Comparison of ENCODE assay signal across 21 cellular contexts in the genomic region with DNA sequence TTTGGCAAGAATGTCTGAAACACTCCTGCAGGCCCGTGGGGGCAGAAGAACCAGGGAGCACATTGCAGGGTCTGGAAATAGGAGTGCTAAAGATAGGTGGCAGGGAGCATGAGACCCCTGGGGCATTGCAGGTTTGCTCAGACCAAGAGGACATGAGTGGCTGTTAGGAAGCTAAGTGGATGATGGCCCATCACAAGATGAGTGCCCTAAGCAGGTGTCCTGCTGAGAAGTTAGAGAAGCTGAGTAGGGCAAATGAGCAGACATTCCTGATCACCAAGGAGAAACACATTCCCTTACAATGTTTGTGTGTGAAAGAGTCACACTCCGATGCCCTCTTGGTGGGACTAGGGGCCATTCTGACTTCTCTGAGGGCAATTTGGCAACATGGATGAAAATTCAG. TPM values are rescaled to one million over a fixed set of nuclear protein-coding genes. Genes with fewer than 3 reads are reported as not detected.
DNase-seq lines count a peak whose midpoint lies in the region; ATAC-seq, FAIRE-seq and TF ChIP-seq lines count a peak whose summit lies in the region.
"Had no signal": no experiment of that assay in that cellular context is flagged by ENCODE, and none has a peak within 500 bp of the region (broad histone marks: within the 10 kb centered on the region; RNA-seq: fewer than 3 reads in every experiment).

No MANE protein-coding gene starts in this region.

- POLR2A ChIA-PET in H1 (lab: Charles Lee; ENCODE audit: partially characterized antibody) (interaction anchor here (0.9 to 1.0 kb wide), 2 partner anchors 9 to 45 kb away, joined by 3 to 4 read pairs; no protein-coding TSS in a partner anchor), WTC11 (lab: Charles Lee) (no interaction called here)

- H3K9me3 Mint-ChIP-seq in GM23338 (no peaks in the 10 kb centered on the region), WTC11 (no peaks in the 10 kb centered on the region)
- H3K9me3 Mint-ChIP-seq: IgD-negative memory B cell had no signal

- H4K5ac ChIP-seq in H1 (ENCODE audit: insufficient read length, low read depth, low read length) = no peak overlapping the region

- H3K9me3 ChIP-seq in H1 (ENCODE audit: insufficient read depth in 2 of 2, low read depth in 1 of 2, low read length in 1 of 2) = no peaks in the 10 kb centered on the region
- H3K9me3 ChIP-seq in neural cell (ENCODE audit: low read length) = no peaks in the 10 kb centered on the region
- H3K9me3 ChIP-seq in skeletal muscle tissue (ENCODE audit: control insufficient read depth in 3 of 3, low read length in 3 of 3) = no peaks in the 10 kb centered on the region
- H3K9me3 ChIP-seq: SJSA1 had no signal

- CTCF ChIA-PET in H1 (lab: Charles Lee; ENCODE audit: partially characterized antibody) (interaction anchor here (1.6 kb wide), 1 partner anchor 81 kb away, joined by 3 read pairs; no protein-coding TSS in a partner anchor), WTC11 (lab: Charles Lee) (interaction anchor here (0.8 kb wide), 1 partner anchor 18 kb away, joined by 3 read pairs; no protein-coding TSS in a partner anchor)

- H3K36me3 ChIP-seq in GM23338 (ENCODE audit: insufficient read depth) (peaks cover 3% of the 10 kb centered on the region; the same call in 1 of the 2 replicates), H1 (ENCODE audit: control insufficient read depth in 2 of 4, insufficient read depth in 4 of 4, low read length in 3 of 4) (peaks cover 5 to 17% (median 7%) of the 10 kb centered on the region in 4 experiments; a peak in 5 of 8 replicates), neural cell (ENCODE audit: insufficient read depth, low read length) (no peaks in the 10 kb centered on the region), skeletal muscle tissue (ENCODE audit: control insufficient read depth in 3 of 3, insufficient read depth in 3 of 3, low read length in 3 of 3) (peaks cover 22 to 40% (median 22%) of the 10 kb centered on the region in 3 donors)

- no peaks in the 10 kb centered on the region for H3K23me2 ChIP-seq in H1 (ENCODE audit: low read depth, low read length)

- H3K27me3 ChIP-seq in GM23338 (ENCODE audit: insufficient read depth) (no peaks in the 10 kb centered on the region), H1 (replicated peaks in 1 of 4; ENCODE audit: control insufficient read depth in 3 of 4, extremely low read depth in 1 of 4, insufficient read depth in 3 of 4, low read length in 3 of 4) (no peaks in the 10 kb centered on the region), neural cell (ENCODE audit: insufficient read depth, low read depth, low read length) (no peaks in the 10 kb centered on the region), skeletal muscle tissue (ENCODE audit: control insufficient read depth in 3 of 3, insufficient read depth in 3 of 3, low read length in 3 of 3) (no peaks in the 10 kb centered on the region)
- H3K27me3 ChIP-seq: SJSA1 had no signal

- no peak overlapping the region for H2AFZ ChIP-seq in GM23338
- no peak overlapping the region for H2AFZ ChIP-seq in H1 (ENCODE audit: low read length)
- no peak overlapping the region for H2AFZ ChIP-seq in neural cell (ENCODE audit: low read depth, low read length)

- H3K4me3 Mint-ChIP-seq in GM23338 (no peak overlapping the region), WTC11 (no peak overlapping the region)
- H3K4me3 Mint-ChIP-seq: IgD-negative memory B cell had no signal

- H3K9ac ChIP-seq in H1 (replicated peaks in 1 of 4; ENCODE audit: extremely low read depth in 1 of 4, low read depth in 3 of 4, low read length in 3 of 4) (no peak overlapping the region), neural cell (ENCODE audit: low read length) (no peak overlapping the region), skeletal muscle tissue (ENCODE audit: low read depth in 1 of 3, low read length in 3 of 3) (no peak overlapping the region)

- H3K4me2 ChIP-seq in GM23338 (no peak overlapping the region), H1 (ENCODE audit: insufficient read depth in 1 of 2, low read depth in 2 of 2, low read length in 2 of 2) (no peak overlapping the region), neural cell (ENCODE audit: low read length) (no peak overlapping the region)

- no peak overlapping the region for H3K27ac ChIP-seq in GM23338 (ENCODE audit: low read depth)
- no peak overlapping the region for H3K27ac ChIP-seq in H1 (ENCODE audit: low read depth, low read length)
- no peak overlapping the region for H3K27ac ChIP-seq in neural cell (ENCODE audit: low read length)
- H3K27ac ChIP-seq in skeletal muscle tissue (ENCODE audit: low read depth, low read length) = peak overlapping the region; percentile 23
- H3K27ac ChIP-seq: C4-2B, SJSA1 had no signal

- H3K4ac ChIP-seq in H1 (replicated peaks; ENCODE audit: insufficient read length, low read depth, low read length) = no peak overlapping the region

- H3K23ac ChIP-seq in H1 (ENCODE audit: insufficient read length) = no peak overlapping the region

- H3K18ac ChIP-seq in H1 (ENCODE audit: extremely low read depth, low read length) = no peak overlapping the region

- H3K4me3 ChIP-seq in GM23338 (no peak overlapping the region), H1 (ENCODE audit: extremely low read depth in 1 of 4, insufficient read depth in 2 of 4, low read depth in 3 of 4, low read length in 4 of 4) (no peak overlapping the region), neural cell (ENCODE audit: low read length) (no peak overlapping the region), skeletal muscle tissue (ENCODE audit: low read length in 3 of 3) (no peak overlapping the region)
- H3K4me3 ChIP-seq: SJSA1 had no signal

- FAIRE-seq in H1 (lab: Jason Lieb, UNC) = no peak
- FAIRE-seq: A204.1, GM19239, H54, RCC 7860 had no signal

- H3K36me3 Mint-ChIP-seq in GM23338 (ENCODE audit: low read depth) (peaks cover 50% of the 10 kb centered on the region), WTC11 (peaks cover 45% of the 10 kb centered on the region)

- no peak overlapping the region for H2BK5ac ChIP-seq in H1 (ENCODE audit: low read depth, low read length)

- H2BK120ac ChIP-seq in H1 (replicated peaks; ENCODE audit: low read depth, low read length) = no peak overlapping the region

- H3K79me2 ChIP-seq in GM23338 (replicated peaks; ENCODE audit: insufficient read depth) (peaks cover 13% of the 10 kb centered on the region), H1 (ENCODE audit: control insufficient read depth in 1 of 2, insufficient read depth in 2 of 2, low read length in 2 of 2) (peaks cover 0 to 7% of the 10 kb centered on the region in 2 experiments; a peak in 2 of 4 replicates), neural cell (replicated peaks; ENCODE audit: insufficient read depth, low read length) (no peaks in the 10 kb centered on the region)

- WGBS in H1 (ENCODE audit: extremely low coverage in 1 of 2, insufficient coverage in 1 of 2, insufficient read length in 1 of 2, insufficient replicate concordance in 2 of 2, low coverage in 1 of 2, low lambda C conversion rate in 2 of 2, missing lambda C conversion rate in 1 of 2), 2 experiments = 89% methylated on average over 2 of the region's 2 CpGs; no CpG with 5 or more reads in 1 of the 2 experiments

- no peak for TF ChIP-seq POLR2A in H1 (IDR thresholded peaks at IDR 0.05; ENCODE audit: control extremely low read depth in 1 of 2, low read depth in 2 of 2, low read length in 2 of 2)

- H2BK20ac ChIP-seq in H1 (ENCODE audit: low read length) = no peak overlapping the region

- H3K4me1 Mint-ChIP-seq in GM23338 = peaks cover 24% of the 10 kb centered on the region
- peaks cover 24% of the 10 kb centered on the region for H3K4me1 Mint-ChIP-seq in WTC11

- H4K91ac ChIP-seq in H1 (replicated peaks; ENCODE audit: insufficient read length, low read length) = no peak overlapping the region

- H2AK5ac ChIP-seq in H1 (ENCODE audit: low read depth, low read length) = no peak overlapping the region

- H3K4me1 ChIP-seq in GM23338 (ENCODE audit: insufficient read depth) (peaks cover 16% of the 10 kb centered on the region), H1 (replicated peaks in 1 of 4; ENCODE audit: control insufficient read depth in 3 of 4, insufficient read depth in 4 of 4, low read length in 3 of 4) (peaks cover 0 to 5% (median 2%) of the 10 kb centered on the region in 4 experiments; a peak in 4 of 7 replicates), skeletal muscle tissue (ENCODE audit: control insufficient read depth in 3 of 3, insufficient read depth in 3 of 3, low read length in 3 of 3) (peaks cover 51 to 66% (median 62%) of the 10 kb centered on the region in 3 donors)
- H3K4me1 ChIP-seq: SJSA1 had no signal

- no peak overlapping the region for H2BK15ac ChIP-seq in H1 (ENCODE audit: low read length)

- no peaks in the 10 kb centered on the region for H3K9me2 ChIP-seq in GM23338 (ENCODE audit: insufficient read depth)
- H3K9me2 ChIP-seq in neural cell (ENCODE audit: insufficient read depth, low read length) = no peaks in the 10 kb centered on the region

- H2BK12ac ChIP-seq in H1 (ENCODE audit: low read depth, low read length) = no peak overlapping the region

- ATAC-seq in GM23338 (no peak), WTC11 (no peak)

- H3K56ac ChIP-seq in H1 (replicated peaks; ENCODE audit: insufficient read length, low read depth, low read length) = no peak overlapping the region

- no peak overlapping the region for H3K14ac ChIP-seq in H1 (ENCODE audit: insufficient read length)

- no peak for TF ChIP-seq EP300 in H1 (IDR thresholded peaks at IDR 0.05; ENCODE audit: borderline replicate concordance in 1 of 2, low read depth in 2 of 2, low read length in 2 of 2)
- TF ChIP-seq EP300 in neural cell (conservative IDR thresholded peaks at IDR 0.05; ENCODE audit: poor library complexity, severe bottlenecking) = no peak

- H3K27me3 Mint-ChIP-seq in GM23338 (ENCODE audit: insufficient read depth, low read depth, poor library complexity) = no peaks in the 10 kb centered on the region
- no peaks in the 10 kb centered on the region; the same call in 1 of the 2 replicates for H3K27me3 Mint-ChIP-seq in WTC11 (ENCODE audit: low read depth)
- H3K27me3 Mint-ChIP-seq: IgD-negative memory B cell had no signal

- H4K8ac ChIP-seq in H1 (ENCODE audit: extremely low read depth, insufficient read depth, low read length) = no peak overlapping the region

- H3F3A ChIP-seq in GM23338 (replicated peaks; ENCODE audit: low read depth) (no peaks in the 10 kb centered on the region), neural cell (ENCODE audit: insufficient read depth, low read length, poor library complexity, severe bottlenecking) (no peaks in the 10 kb centered on the region)

- TF ChIP-seq CTCF in GM23338 (conservative IDR thresholded peaks at IDR 0.05; ENCODE audit: low read depth in 2 of 2) (no peak), H1 (IDR thresholded peaks at IDR 0.05; ENCODE audit: control extremely low read depth in 1 of 3, insufficient read depth in 1 of 3, low read depth in 1 of 3, low read length in 3 of 3) (no peak), neural cell (IDR thresholded peaks at IDR 0.05; ENCODE audit: poor library complexity, severe bottlenecking) (no peak), WTC11 (IDR thresholded peaks at IDR 0.05) (no peak)

- H4K20me1 ChIP-seq in GM23338 (replicated peaks; ENCODE audit: insufficient read depth) (peaks cover 16% of the 10 kb centered on the region), H1 (replicated peaks in 1 of 2; ENCODE audit: control insufficient read depth in 1 of 2, insufficient read depth in 2 of 2, low read length in 2 of 2) (peaks cover 0 to 6% of the 10 kb centered on the region in 2 experiments), neural cell (ENCODE audit: insufficient read depth) (no peaks in the 10 kb centered on the region)

- DNase-seq in GM23338 (ENCODE audit: low spot score) = no peak
- DNase-seq in H1 (ENCODE audit: low read depth in 1 of 2, low spot score in 2 of 2) = no peak
- DNase-seq in hepatic stellate cell (ENCODE audit: low spot score) = no peak
- no peak for DNase-seq in WTC11 (ENCODE audit: low spot score)
- no peak for DNase-seq in SHP77 treated with DMSO at 0.1 percent for 48 hours (lab: John Stamatoyannopoulos, UW)
- DNase-seq: DMS53, GF-D8, NCI-H1694, NCI-H2081, NCI-H446, NCI-H526 had no signal

- H3K79me1 ChIP-seq in H1 (ENCODE audit: low read depth, low read length) = peaks cover 2% of the 10 kb centered on the region; the same call in 1 of the 2 replicates

- H3K27ac Mint-ChIP-seq in GM23338 = no peak overlapping the region; the same call in 1 of the 2 replicates
- no peak overlapping the region for H3K27ac Mint-ChIP-seq in WTC11

- no peak for TF ChIP-seq RAD21 in H1 (IDR thresholded peaks at IDR 0.05 in 1 of 2, conservative IDR thresholded peaks at IDR 0.05 in 1 of 2; ENCODE audit: low read depth in 2 of 2, low read length in 2 of 2)
- no peak for TF ChIP-seq RAD21 in neural cell (conservative IDR thresholded peaks at IDR 0.05)

RNA-seq across cellular contexts. Expression of gene MLYCD, which starts 9.9 kb away (rescaled TPM):
- 6.5 and 7.2 TPM in 2 replicates for total RNA-seq in GM23338 (2014; rRNA removed; shearing (Covaris generic))
- polyA plus RNA-seq in GM23338 (2016; fragmentation: Nextera tagmentation; extraction: Ambion mirVana) (2.3 and 3.2 TPM in 2 replicates), H1 (2011; rRNA removed) (3.7 and 4.6 TPM in 2 replicates), neural cell (2.4 and 3.3 TPM in 2 replicates)
- 5.8 and 7.0 TPM in 2 replicates for total RNA-seq in H1 (2021; fragmentation: NEBNext Ultra II Directional; extraction: Animal tissue kit (Norgen Biotek cat#: 25700))
- 3.9 TPM for polyA plus RNA-seq in H1 (2011; cell fraction: cytosol; rRNA removed)
- 12.8 TPM for polyA plus RNA-seq in H1 (2011; cell fraction: nucleus; rRNA removed)
- 3.2 to 3.9 TPM (median 3.6 TPM) in 4 replicates for polyA plus RNA-seq in H1 (2012, experiment 1 of 2)
- polyA plus RNA-seq in H1 (2012, experiment 2 of 2) = 1.7 TPM
- polyA plus RNA-seq in H1 (2013, experiment 1 of 2) = 3.0 TPM
- polyA plus RNA-seq in H1 (2013, experiment 2 of 2) = 2.4 TPM
- 18.3 and 19.3 TPM in 2 replicates for polyA minus RNA-seq in H1 (2011; rRNA and poly(A)+ RNA removed)
- polyA minus RNA-seq in H1 (2011; cell fraction: cytosol; rRNA and poly(A)+ RNA removed) = 6.3 TPM
- 26.2 TPM for polyA minus RNA-seq in H1 (2011; cell fraction: nucleus; rRNA and poly(A)+ RNA removed)
- polyA minus RNA-seq in neural cell = 11.0 and 11.2 TPM in 2 replicates
- total RNA-seq in skeletal muscle tissue (3.1 TPM), WTC11 (2021) (5.9 to 6.3 TPM (median 6.1 TPM) in 3 replicates)

RNA-seq across cellular contexts. Expression of gene OSGIN1, which starts 44.2 kb away (rescaled TPM):
- 0.89 and 1.6 TPM in 2 replicates for total RNA-seq in GM23338 (2014; rRNA removed; shearing (Covaris generic))
- polyA plus RNA-seq in GM23338 (2016; fragmentation: Nextera tagmentation; extraction: Ambion mirVana) (0.32 and 0.94 TPM in 2 replicates), H1 (2011; rRNA removed) (0.76 and 1.5 TPM in 2 replicates), neural cell (2.1 TPM in 1 of 2 replicates, not detected in the other)
- 0.48 and 0.58 TPM in 2 replicates for total RNA-seq in H1 (2021; fragmentation: NEBNext Ultra II Directional; extraction: Animal tissue kit (Norgen Biotek cat#: 25700))
- 1.2 TPM for polyA plus RNA-seq in H1 (2011; cell fraction: cytosol; rRNA removed)
- 2.4 TPM for polyA plus RNA-seq in H1 (2011; cell fraction: nucleus; rRNA removed)
- polyA plus RNA-seq in H1 (2012, experiment 1 of 2) = 0.53 to 0.86 TPM (median 0.70 TPM) in 4 replicates
- polyA plus RNA-seq in H1 (2012, experiment 2 of 2) = 0.34 TPM
- polyA plus RNA-seq in H1 (2013, experiment 1 of 2) = 0.34 TPM
- 0.48 TPM for polyA plus RNA-seq in H1 (2013, experiment 2 of 2)
- polyA minus RNA-seq in H1 (2011; rRNA and poly(A)+ RNA removed) = 0.16 and 0.22 TPM in 2 replicates
- 0.59 TPM for polyA minus RNA-seq in H1 (2011; cell fraction: cytosol; rRNA and poly(A)+ RNA removed)
- 2.5 TPM for polyA minus RNA-seq in H1 (2011; cell fraction: nucleus; rRNA and poly(A)+ RNA removed)
- polyA minus RNA-seq in neural cell = 0.73 and 2.1 TPM in 2 replicates
- total RNA-seq in skeletal muscle tissue (0.52 TPM), WTC11 (2021) (0.73 to 1.7 TPM (median 1.1 TPM) in 3 replicates)

RNA-seq across cellular contexts. Expression of gene NECAB2, which starts 59.2 kb away (rescaled TPM):
- total RNA-seq in GM23338 (2014; rRNA removed; shearing (Covaris generic)) = 1.4 and 1.6 TPM in 2 replicates
- polyA plus RNA-seq in GM23338 (2016; fragmentation: Nextera tagmentation; extraction: Ambion mirVana) = 4.5 and 5.1 TPM in 2 replicates
- 2.0 and 3.6 TPM in 2 replicates for total RNA-seq in H1 (2021; fragmentation: NEBNext Ultra II Directional; extraction: Animal tissue kit (Norgen Biotek cat#: 25700))
- 4.2 and 7.5 TPM in 2 replicates for polyA plus RNA-seq in H1 (2011; rRNA removed)
- 5.4 TPM for polyA plus RNA-seq in H1 (2011; cell fraction: cytosol; rRNA removed)
- polyA plus RNA-seq in H1 (2011; cell fraction: nucleus; rRNA removed) = 27.9 TPM
- polyA plus RNA-seq in H1 (2012, experiment 1 of 2) = 3.8 to 7.5 TPM (median 5.9 TPM) in 4 replicates
- polyA plus RNA-seq in H1 (2012, experiment 2 of 2) = 2.7 TPM
- polyA plus RNA-seq in H1 (2013, experiment 1 of 2) = 3.8 TPM
- polyA plus RNA-seq in H1 (2013, experiment 2 of 2) = 4.0 TPM
- polyA minus RNA-seq in H1 (2011; rRNA and poly(A)+ RNA removed) = 2.3 and 3.2 TPM in 2 replicates
- 2.6 TPM for polyA minus RNA-seq in H1 (2011; cell fraction: cytosol; rRNA and poly(A)+ RNA removed)
- polyA minus RNA-seq in H1 (2011; cell fraction: nucleus; rRNA and poly(A)+ RNA removed) = 4.1 TPM
- polyA plus RNA-seq in neural cell = 9.6 and 12.5 TPM in 2 replicates
- 4.4 and 5.1 TPM in 2 replicates for polyA minus RNA-seq in neural cell
- not detected for total RNA-seq in skeletal muscle tissue
- 2.9 to 4.9 TPM (median 4.4 TPM) in 3 replicates for total RNA-seq in WTC11 (2021)
- total RNA-seq: OCI-LY7, SJSA1 had no signal
- polyA plus RNA-seq: IgD-negative memory B cell had no signal
